In the genomic region with DNA sequence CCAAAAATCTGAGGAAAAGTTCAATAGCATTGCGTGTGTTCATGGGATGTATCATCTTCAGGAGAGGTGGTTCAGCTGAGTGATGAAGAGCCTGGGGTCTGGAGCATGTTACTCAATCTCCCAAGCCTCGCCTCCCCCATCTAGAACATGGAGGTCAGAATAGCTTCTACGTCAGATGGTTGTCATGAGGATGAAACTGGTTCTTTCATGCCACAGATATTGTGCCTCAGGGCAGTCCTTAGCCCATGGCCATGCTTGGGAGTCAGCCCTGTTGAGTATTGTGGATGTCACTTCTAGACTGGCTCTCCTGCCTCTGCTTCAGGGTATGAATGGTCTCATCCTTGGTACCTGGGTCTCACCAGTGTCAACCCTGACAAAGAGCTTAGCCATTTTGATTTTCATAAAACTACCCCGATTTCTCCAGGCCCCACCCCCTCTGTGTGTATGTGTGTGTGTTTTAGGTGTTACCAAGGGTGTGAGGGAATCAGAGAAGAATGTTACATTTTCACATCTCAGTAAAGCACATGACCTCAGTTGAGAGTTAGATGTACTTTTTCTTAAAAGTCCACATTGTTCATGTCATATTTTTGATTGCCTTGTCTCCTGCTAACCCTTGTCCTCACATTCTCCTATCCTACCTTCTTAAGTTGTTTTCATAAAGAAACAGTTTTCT, we compare ENCODE assay signal across 16 cellular contexts.
DNase-seq lines count a peak whose midpoint lies in the region; ATAC-seq and TF ChIP-seq lines count a peak whose summit lies in the region.
"Had no signal": no experiment of that assay in that cellular context is flagged by ENCODE, and none has a peak within 500 bp of the region (broad histone marks: within the 10 kb centered on the region; RNA-seq: fewer than 3 reads in every experiment).

No MANE protein-coding gene starts in this region.

- no peak overlapping the region for H3K27ac Mint-ChIP-seq in natural killer cell
- H3K27ac Mint-ChIP-seq: CD8-positive, alpha-beta T cell had no signal

- DNase-seq in dorsolateral prefrontal cortex, result no peak
- no peak for DNase-seq in natural killer cell
- DNase-seq in NCI-H2029 (lab: John Stamatoyannopoulos, UW), result no peak
- DNase-seq in omental fat pad (ENCODE audit: low spot score), result no peak
- no peak for DNase-seq in DMS53 (lab: John Stamatoyannopoulos, UW)
- no peak for DNase-seq in GM03348 (ENCODE audit: low spot score)
- DNase-seq: CD8-positive, alpha-beta T cell; NCI-H1105; NCI-H2081 treated with DMSO at 0.1 percent for 48 hours; NCI-H510A; NCI-H748 treated with DMSO at 0.1 percent for 48 hours; SHP77 had no signal

- H3K9me3 Mint-ChIP-seq in natural killer cell, result no peaks in the 10 kb centered on the region
- H3K9me3 Mint-ChIP-seq: CD8-positive, alpha-beta T cell had no signal

- peaks cover 0 to 6% of the 10 kb centered on the region in 2 donors for H3K27me3 Mint-ChIP-seq in natural killer cell (ENCODE audit: low read depth in 2 of 2)

- H3K36me3 Mint-ChIP-seq in natural killer cell, result no peaks in the 10 kb centered on the region
- H3K36me3 Mint-ChIP-seq: CD8-positive, alpha-beta T cell had no signal

- peak; percentile 66 to 68 (median 66) for ATAC-seq in natural killer cell
- ATAC-seq in omental fat pad (ENCODE audit: low FRiP score), result no peak
- ATAC-seq: A549; CD8-positive, alpha-beta T cell had no signal

- H3K4me1 Mint-ChIP-seq in natural killer cell, result peaks cover 6 to 38% of the 10 kb centered on the region in 2 donors

- no peaks in the 10 kb centered on the region for H3K27me3 ChIP-seq in dorsolateral prefrontal cortex
- H3K27me3 ChIP-seq: BLaER1 had no signal

- H3K4me3 ChIP-seq in dorsolateral prefrontal cortex, result no peak overlapping the region
- H3K4me3 ChIP-seq: A549, BLaER1 had no signal

- H3K27ac ChIP-seq in angular gyrus (ENCODE audit: low read depth, low read length), result peak overlapping the region; percentile 97
- peak overlapping the region; percentile 72 to 99 (median 95) for H3K27ac ChIP-seq in dorsolateral prefrontal cortex
- H3K27ac ChIP-seq in temporal lobe (ENCODE audit: low read depth, low read length), result peak overlapping the region; percentile 100
- H3K27ac ChIP-seq: A549, BLaER1 had no signal

- intact Hi-C loops in dorsolateral prefrontal cortex (cut with DNase I), result no loop called here
- intact Hi-C loops in natural killer cell (cut with micrococcal nuclease), result no loop called here

- no peak overlapping the region for H3K4me3 Mint-ChIP-seq in natural killer cell
- H3K4me3 Mint-ChIP-seq: CD8-positive, alpha-beta T cell had no signal

- TF ChIP-seq CTCF in dorsolateral prefrontal cortex (IDR thresholded peaks at IDR 0.05 in 54 of 56, conservative IDR thresholded peaks at IDR 0.05 in 2 of 56; ENCODE audit: low read depth in 1 of 56, partially characterized antibody in 56 of 56), result no peak
- TF ChIP-seq CTCF in natural killer cell (IDR thresholded peaks at IDR 0.05), result no peak
- no peak for TF ChIP-seq CTCF in omental fat pad (IDR thresholded peaks at IDR 0.05)
